Comparison of ENCODE assay signal across 21 cellular contexts in the genomic region with DNA sequence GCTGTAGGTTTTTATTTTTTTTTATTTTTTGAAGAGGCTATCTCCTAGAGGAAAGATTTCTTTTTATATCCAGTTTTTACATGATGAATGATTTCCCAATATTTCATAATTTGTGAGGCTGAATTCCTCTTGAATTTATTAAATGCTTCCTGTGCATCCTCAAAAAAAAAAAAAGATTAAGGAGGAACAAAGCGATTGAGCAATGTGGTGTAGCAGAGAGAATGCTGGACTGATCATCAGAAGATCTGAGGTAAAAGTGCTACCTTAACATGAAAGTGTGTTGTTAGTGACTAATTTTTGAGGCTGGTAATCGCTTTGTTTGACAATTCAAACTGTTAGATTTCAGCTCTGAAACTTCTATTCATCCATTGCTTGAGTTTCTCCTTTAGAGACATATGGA.
DNase-seq lines count a peak whose midpoint lies in the region; ATAC-seq, FAIRE-seq and TF ChIP-seq lines count a peak whose summit lies in the region.
"Had no signal": no experiment of that assay in that cellular context is flagged by ENCODE, and none has a peak within 500 bp of the region (broad histone marks: within the 10 kb centered on the region; RNA-seq: fewer than 3 reads in every experiment).

No MANE protein-coding gene starts in this region.

- H4K20me1 ChIP-seq in astrocyte (ENCODE audit: insufficient read depth, low read length): no peaks in the 10 kb centered on the region
- H4K20me1 ChIP-seq: BLaER1 had no signal

- H3K9me3 ChIP-seq in breast epithelium: peaks cover 0 to 28% of the 10 kb centered on the region in 2 donors
- peaks cover 27% of the 10 kb centered on the region for H3K9me3 ChIP-seq in astrocyte (ENCODE audit: insufficient read depth, low read depth, low read length)

- no peaks in the 10 kb centered on the region for H3K4me1 ChIP-seq in breast epithelium
- peaks cover 17% of the 10 kb centered on the region for H3K4me1 ChIP-seq in astrocyte (ENCODE audit: insufficient read depth, low read length)
- H3K4me1 ChIP-seq: BLaER1, Peyer's patch had no signal

- H3K27me3 Mint-ChIP-seq in MCF 10A (ENCODE audit: insufficient read depth, unreplicated experiment): peaks cover 23% of the 10 kb centered on the region
- H3K27me3 Mint-ChIP-seq in astrocyte (ENCODE audit: low read depth, unreplicated experiment): peaks cover 4% of the 10 kb centered on the region

- H3K36me3 Mint-ChIP-seq in MCF 10A (ENCODE audit: insufficient read depth, unreplicated experiment) (no peaks in the 10 kb centered on the region), astrocyte (ENCODE audit: low read depth, unreplicated experiment) (peaks cover 5% of the 10 kb centered on the region)

- BruUV-seq in MCF 10A (replicated peaks; lab: Mats Ljungman, UMichigan): no TSS peak

- TF ChIP-seq CTCF in MCF 10A (IDR thresholded peaks at IDR 0.05; ENCODE audit: unreplicated experiment) (no peak), breast epithelium (IDR thresholded peaks at IDR 0.05) (no peak), astrocyte (IDR thresholded peaks at IDR 0.05; ENCODE audit: insufficient read depth, low read depth, low read length) (no peak), fibroblast of mammary gland (conservative IDR thresholded peaks at IDR 0.05; ENCODE audit: control insufficient read depth, insufficient read depth, low read depth, low read length) (no peak)

- peaks cover 6% of the 10 kb centered on the region for H3K4me1 Mint-ChIP-seq in MCF 10A (ENCODE audit: insufficient read depth, unreplicated experiment)
- peaks cover 14% of the 10 kb centered on the region for H3K4me1 Mint-ChIP-seq in astrocyte (ENCODE audit: low read depth, unreplicated experiment)

- H3K4me3 Mint-ChIP-seq in MCF 10A (ENCODE audit: unreplicated experiment) (no peak overlapping the region), astrocyte (ENCODE audit: unreplicated experiment) (no peak overlapping the region)
- H3K4me3 Mint-ChIP-seq: CD8-positive, alpha-beta T cell; HFFc6 had no signal

- H3K9me3 Mint-ChIP-seq in MCF 10A (ENCODE audit: unreplicated experiment) (peaks cover 21% of the 10 kb centered on the region), astrocyte (ENCODE audit: unreplicated experiment) (peaks cover 27% of the 10 kb centered on the region)

- no peaks in the 10 kb centered on the region for H3K79me2 ChIP-seq in astrocyte (ENCODE audit: insufficient read depth, low read length)

- no peak overlapping the region for H3K27ac Mint-ChIP-seq in MCF 10A (ENCODE audit: low read depth, unreplicated experiment)
- no peak overlapping the region for H3K27ac Mint-ChIP-seq in astrocyte (ENCODE audit: unreplicated experiment)
- H3K27ac Mint-ChIP-seq: CD8-positive, alpha-beta T cell; HFFc6 had no signal

- FAIRE-seq in astrocyte (lab: Jason Lieb, UNC): peak; percentile 78

- POLR2A ChIA-PET in MCF 10A (lab: Yijun Ruan, JAX): no interaction called here

- no peak for TF ChIP-seq POLR2A in breast epithelium (IDR thresholded peaks at IDR 0.05)

- CTCF ChIA-PET in MCF 10A (lab: Yijun Ruan, JAX): interaction anchor here (0.6 to 1.9 kb wide), 9 partner anchors 10 to 344 kb away, joined by 3 to 8 read pairs (median 3); a partner anchor contains a TSS

- no peaks in the 10 kb centered on the region for H3K27me3 ChIP-seq in breast epithelium
- no peaks in the 10 kb centered on the region for H3K27me3 ChIP-seq in astrocyte (ENCODE audit: insufficient read depth, low read length)
- H3K27me3 ChIP-seq: BLaER1, MG63, Peyer's patch had no signal

- ATAC-seq in GM18861 (IDR thresholded peaks at IDR 0.05; ENCODE audit: unreplicated experiment) (no peak), GM18858 (IDR thresholded peaks at IDR 0.05; ENCODE audit: unreplicated experiment) (no peak)
- ATAC-seq: CD8-positive, alpha-beta T cell; Right ventricle myocardium inferior had no signal

- intact Hi-C loops in MCF 10A (cut with micrococcal nuclease) (no loop called here), breast epithelium (cut with DNase I; ENCODE audit: low total_unique reads) (no loop called here)

- no peak overlapping the region for H3K9ac ChIP-seq in astrocyte (ENCODE audit: low read length)
- H3K9ac ChIP-seq: BLaER1 had no signal

- H3K4me3 ChIP-seq in breast epithelium: no peak overlapping the region
- no peak overlapping the region for H3K4me3 ChIP-seq in astrocyte (ENCODE audit: insufficient read depth, low read depth, low read length)
- no peak overlapping the region for H3K4me3 ChIP-seq in fibroblast of mammary gland (ENCODE audit: control insufficient read depth, low read depth, low read length)
- H3K4me3 ChIP-seq: BLaER1, MG63, Peyer's patch had no signal

- H3K36me3 ChIP-seq in breast epithelium: no peaks in the 10 kb centered on the region
- no peaks in the 10 kb centered on the region for H3K36me3 ChIP-seq in astrocyte (ENCODE audit: insufficient read depth, low read length)
- H3K36me3 ChIP-seq: BLaER1, MG63, Peyer's patch had no signal

- H2AFZ ChIP-seq in astrocyte (ENCODE audit: low read depth, low read length): no peak overlapping the region

- no peak overlapping the region for H3K4me2 ChIP-seq in astrocyte (ENCODE audit: low read length)
- H3K4me2 ChIP-seq: BLaER1 had no signal

- no peak overlapping the region for H3K27ac ChIP-seq in breast epithelium
- H3K27ac ChIP-seq in astrocyte (ENCODE audit: low read depth, low read length): no peak overlapping the region
- H3K27ac ChIP-seq: BLaER1, Peyer's patch had no signal

- DNase-seq in MCF 10A (ENCODE audit: unreplicated experiment): peak; percentile 52
- no peak for DNase-seq in breast epithelium (ENCODE audit: low spot score in 2 of 2)
- no peak for DNase-seq in astrocyte (ENCODE audit: low read depth)
- DNase-seq in fibroblast of mammary gland (ENCODE audit: low read depth): peak; percentile 61
- no peak for DNase-seq in Ammon's horn (ENCODE audit: low spot score)
- no peak for DNase-seq in islet precursor cell
- DNase-seq: 8988T; Calu3; CD8-positive, alpha-beta T cell; HFFc6; MG63; NCI-H1105; NCI-H1694; NCI-H2081 treated with DMSO at 0.1 percent for 48 hours; NCI-H446 treated with DMSO at 0.1 percent for 48 hours; NCI-H69; Peyer's patch had no signal

Comparison
In these comparisons a context has a peak if more than half of its experiments do, and no peak if none do; other contexts are left out.
1. DNase-seq: peak in MCF 10A (single experiment) and fibroblast of mammary gland (single experiment); none in breast epithelium (0 of 2), astrocyte (single experiment), Ammon's horn (single experiment) and islet precursor cell (single experiment).